ENCODE assay signal across 8 cellular contexts in the genomic region with DNA sequence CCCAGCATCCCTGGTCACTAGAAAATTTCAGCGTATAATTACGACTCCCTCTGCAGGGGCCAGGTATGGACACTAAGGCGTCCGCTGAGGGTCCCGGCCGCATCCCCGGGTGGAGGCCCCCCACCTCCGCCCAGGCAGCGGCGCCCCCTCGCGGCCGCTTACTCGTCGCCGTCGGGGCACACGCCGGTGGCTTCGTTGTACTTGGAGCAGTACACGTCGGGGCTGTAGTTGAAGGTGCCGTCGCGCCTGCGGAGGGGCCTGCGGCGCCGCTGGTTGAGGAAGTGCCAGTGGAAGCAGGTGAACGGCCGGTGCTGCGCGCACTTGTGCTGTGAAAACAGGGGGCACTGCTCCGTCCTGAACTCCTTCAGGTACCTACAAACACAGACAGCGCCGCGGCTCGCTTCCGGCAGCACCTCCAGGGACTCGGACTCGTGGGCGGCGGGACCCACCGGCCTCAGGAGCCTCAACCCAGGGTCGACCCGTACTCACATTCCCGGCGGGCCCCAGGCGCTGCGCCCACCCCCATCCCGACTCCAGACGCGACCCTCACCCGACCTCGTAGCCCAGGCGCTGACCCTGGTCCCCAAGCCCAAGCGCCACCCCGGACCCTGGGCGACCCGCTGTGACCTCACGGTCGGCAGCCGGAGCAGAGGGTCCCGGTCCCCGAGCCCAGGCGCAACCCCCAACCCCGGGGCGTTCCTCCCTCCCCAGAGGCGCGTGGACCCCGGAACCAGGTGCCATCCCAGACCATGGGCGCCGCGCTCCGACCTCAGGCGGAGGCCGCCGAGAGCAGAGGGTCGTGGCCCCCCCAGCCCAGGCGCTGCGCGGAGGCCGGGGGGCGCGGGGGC. TPM values are rescaled to one million over a fixed set of nuclear protein-coding genes. Genes with fewer than 3 reads are reported as not detected.
A peak's percentile ranks its signal among the peaks of the same experiment; 100 is the strongest.
DNase-seq lines count a peak whose midpoint lies in the region.

No MANE protein-coding gene starts in this region.

- H3K4me3 Mint-ChIP-seq in activated CD4-positive, alpha-beta memory T cell treated with anti-CD3 and anti-CD28 coated beads for 36 hours, result peak overlapping the region; percentile 83

- no peaks in the 10 kb centered on the region for H3K9me3 ChIP-seq in effector memory CD4-positive, alpha-beta T cell (ENCODE audit: control insufficient read depth, low read length)

- H3K27ac Mint-ChIP-seq in activated CD4-positive, alpha-beta memory T cell treated with anti-CD3 and anti-CD28 coated beads for 36 hours, result peak overlapping the region; percentile 80

- no peaks in the 10 kb centered on the region for H3K27me3 ChIP-seq in effector memory CD4-positive, alpha-beta T cell (replicated peaks; ENCODE audit: control insufficient read depth, insufficient read depth, low read length, poor library complexity, severe bottlenecking)

- peaks cover 4% of the 10 kb centered on the region for H3K4me1 ChIP-seq in effector memory CD4-positive, alpha-beta T cell (ENCODE audit: control insufficient read depth, insufficient read depth, low read length, poor library complexity, severe bottlenecking)

- H3K9me3 Mint-ChIP-seq in activated CD4-positive, alpha-beta memory T cell treated with anti-CD3 and anti-CD28 coated beads for 36 hours, result no peaks in the 10 kb centered on the region

- H3K36me3 ChIP-seq in effector memory CD4-positive, alpha-beta T cell (ENCODE audit: control insufficient read depth, insufficient read depth, low read length), result peaks cover 13% of the 10 kb centered on the region

- POLR2A ChIA-PET in activated CD4-positive, alpha-beta memory T cell treated with anti-CD3 and anti-CD28 coated beads for 36 hours (lab: Charles Lee), result no interaction called here

- H3K4me1 Mint-ChIP-seq in activated CD4-positive, alpha-beta memory T cell treated with anti-CD3 and anti-CD28 coated beads for 36 hours (ENCODE audit: low read depth), result peaks cover 26% of the 10 kb centered on the region

- intact Hi-C loops in activated CD4-positive, alpha-beta memory T cell treated with anti-CD3 and anti-CD28 coated beads for 36 hours (cut with micrococcal nuclease), result loop anchor here (5.0 kb wide), 1 partner anchor 52 kb away; no protein-coding TSS in a partner anchor

- peak overlapping the region; percentile 92 for H3K4me3 ChIP-seq in effector memory CD4-positive, alpha-beta T cell (ENCODE audit: insufficient read depth, low read depth, low read length, poor library complexity, severe bottlenecking)

- no peaks in the 10 kb centered on the region for H3K27me3 Mint-ChIP-seq in activated CD4-positive, alpha-beta memory T cell treated with anti-CD3 and anti-CD28 coated beads for 36 hours

- peak; percentile 27 for DNase-seq in DMS79 treated with DMSO at 0.1 percent for 48 hours (lab: John Stamatoyannopoulos, UW)
- peak; percentile 23 for DNase-seq in HCEC 1CT
- peak; percentile 16 for DNase-seq in NCI-H2196 treated with DMSO at 0.1 percent for 48 hours (lab: John Stamatoyannopoulos, UW; ENCODE audit: unreplicated experiment)
- DNase-seq in activated CD4-positive, alpha-beta memory T cell treated with anti-CD3 and anti-CD28 coated beads for 36 hours, result peak; percentile 82
- peak; percentile 15 to 42 (median 31) for DNase-seq in effector memory CD4-positive, alpha-beta T cell
- DNase-seq in midbrain (lab: John Stamatoyannopoulos, UW), result peak; percentile 9
- peak; percentile 21 to 52 for DNase-seq in stimulated activated CD8-positive, alpha-beta memory T cell treated with anti-CD3 and anti-CD28 coated beads, Interleukin-7, amount 100 ng/mL, for 4 hours (ENCODE audit: low read depth in 2 of 2)
- DNase-seq in NK-92 treated with Interleukin-12 subunit alpha and Interleukin-12 subunit beta, amount 100 ng/mL, for 24 hours (lab: John Stamatoyannopoulos, UW), result no peak

- H3K27ac ChIP-seq in effector memory CD4-positive, alpha-beta T cell (ENCODE audit: insufficient read depth, low read length, poor library complexity, severe bottlenecking), result peak overlapping the region; percentile 75

- no peaks in the 10 kb centered on the region for H3K36me3 Mint-ChIP-seq in activated CD4-positive, alpha-beta memory T cell treated with anti-CD3 and anti-CD28 coated beads for 36 hours

- CTCF ChIA-PET in activated CD4-positive, alpha-beta memory T cell treated with anti-CD3 and anti-CD28 coated beads for 36 hours (lab: Charles Lee), result no interaction called here

RNA-seq across cellular contexts. Expression of a gene that starts 0.6 kb away (rescaled TPM):
- total RNA-seq in activated CD4-positive, alpha-beta memory T cell treated with anti-CD3 and anti-CD28 coated beads for 36 hours, result 10 to 100 TPM; 26.0 to 33.4 TPM

RNA-seq across cellular contexts. Expression of a gene that starts 6.6 kb away (rescaled TPM):
- total RNA-seq in activated CD4-positive, alpha-beta memory T cell treated with anti-CD3 and anti-CD28 coated beads for 36 hours, result 10 to 100 TPM; 14.1 to 15.0 TPM

RNA-seq across cellular contexts. Expression of a gene that starts 17.0 kb away (rescaled TPM):
- total RNA-seq in activated CD4-positive, alpha-beta memory T cell treated with anti-CD3 and anti-CD28 coated beads for 36 hours, result not detected

RNA-seq across cellular contexts. Expression of a gene that starts 30.4 kb away (rescaled TPM):
- 1 to 10 TPM; 1.5 to 3.0 TPM for total RNA-seq in activated CD4-positive, alpha-beta memory T cell treated with anti-CD3 and anti-CD28 coated beads for 36 hours
